Comparison of ENCODE assay signal across 23 cellular contexts in the genomic region with DNA sequence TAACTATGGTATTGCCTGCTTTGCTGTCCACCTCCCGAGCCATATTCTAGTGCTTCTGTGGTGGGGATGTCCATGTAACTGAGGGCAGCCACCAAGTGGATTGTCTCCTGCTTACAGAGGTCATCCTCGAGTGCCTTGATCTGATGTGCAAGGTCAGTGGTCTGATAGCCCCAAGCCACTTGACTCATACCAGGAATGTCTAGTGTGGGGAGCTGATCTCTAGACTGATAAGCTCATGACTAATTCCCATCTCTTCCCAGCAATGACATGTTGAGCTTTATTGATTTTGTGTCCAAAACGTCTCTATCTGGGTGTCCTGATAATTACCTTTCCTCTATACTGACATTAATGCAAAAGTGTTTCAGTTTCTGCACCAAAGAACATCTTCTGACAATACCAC.
DNase-seq lines count a peak whose midpoint lies in the region; ATAC-seq, FAIRE-seq and TF ChIP-seq lines count a peak whose summit lies in the region.
"Had no signal": no experiment of that assay in that cellular context is flagged by ENCODE, and none has a peak within 500 bp of the region (broad histone marks: within the 10 kb centered on the region; RNA-seq: fewer than 3 reads in every experiment).

No MANE protein-coding gene starts in this region.

- H3K4me3 Mint-ChIP-seq in activated CD8-positive, alpha-beta T cell treated with anti-CD3 and anti-CD28 coated beads for 36 hours = no peak overlapping the region
- H3K4me3 Mint-ChIP-seq: CD4-positive, CD25-positive, alpha-beta regulatory T cell had no signal

- POLR2A ChIA-PET in activated CD8-positive, alpha-beta T cell treated with anti-CD3 and anti-CD28 coated beads for 36 hours (lab: Charles Lee) = no interaction called here

- ATAC-seq in activated CD8-positive, alpha-beta T cell treated with anti-CD3 and anti-CD28 coated beads for 36 hours = no peak
- ATAC-seq in GM21529 (IDR thresholded peaks at IDR 0.05; ENCODE audit: unreplicated experiment) = no peak

- intact Hi-C loops in activated CD8-positive, alpha-beta T cell treated with anti-CD3 and anti-CD28 coated beads for 36 hours (cut with micrococcal nuclease) = no loop called here

- TF ChIP-seq CTCF in bronchial epithelial cell (IDR thresholded peaks at IDR 0.05; ENCODE audit: insufficient read depth, low read length, severe bottlenecking) = no peak
- no peak for TF ChIP-seq CTCF in activated CD8-positive, alpha-beta T cell treated with anti-CD3 and anti-CD28 coated beads for 36 hours (IDR thresholded peaks at IDR 0.05)

- H3K9me3 Mint-ChIP-seq in activated CD8-positive, alpha-beta T cell treated with anti-CD3 and anti-CD28 coated beads for 36 hours = no peaks in the 10 kb centered on the region
- H3K9me3 Mint-ChIP-seq: CD4-positive, CD25-positive, alpha-beta regulatory T cell had no signal

- no peaks in the 10 kb centered on the region for H3K36me3 Mint-ChIP-seq in activated CD8-positive, alpha-beta T cell treated with anti-CD3 and anti-CD28 coated beads for 36 hours (ENCODE audit: low read depth)
- H3K36me3 Mint-ChIP-seq: CD4-positive, CD25-positive, alpha-beta regulatory T cell had no signal

- CTCF ChIA-PET in activated CD8-positive, alpha-beta T cell treated with anti-CD3 and anti-CD28 coated beads for 36 hours (lab: Charles Lee) = no interaction called here

- H3K27me3 Mint-ChIP-seq in activated CD8-positive, alpha-beta T cell treated with anti-CD3 and anti-CD28 coated beads for 36 hours = peaks cover 2% of the 10 kb centered on the region
- H3K27me3 Mint-ChIP-seq: CD4-positive, CD25-positive, alpha-beta regulatory T cell had no signal

- no peak for FAIRE-seq in bronchial epithelial cell (lab: Jason Lieb, UNC)
- FAIRE-seq: D721Med, GM18507 had no signal

- no peaks in the 10 kb centered on the region for H3K4me1 Mint-ChIP-seq in activated CD8-positive, alpha-beta T cell treated with anti-CD3 and anti-CD28 coated beads for 36 hours (ENCODE audit: low read depth)

- peak; percentile 65 for DNase-seq in EH (ENCODE audit: low read depth)
- DNase-seq in RPMI7951 (ENCODE audit: low read depth) = peak; percentile 57
- peak; percentile 62 for DNase-seq in bronchial epithelial cell (ENCODE audit: low read depth)
- peak; percentile 9 for DNase-seq in kidney tubule cell (ENCODE audit: low spot score)
- DNase-seq in activated CD8-positive, alpha-beta T cell treated with anti-CD3 and anti-CD28 coated beads for 36 hours = no peak
- no peak for DNase-seq in AG20443 (ENCODE audit: low spot score)
- no peak for DNase-seq in DMS79 (lab: John Stamatoyannopoulos, UW)
- DNase-seq: CD4-positive, CD25-positive, alpha-beta regulatory T cell; DMS53; GM23248; H7; IMR-90; NCI-H1092; NCI-H1417 treated with DMSO at 0.1 percent for 48 hours; NCI-H1694 treated with DMSO at 0.1 percent for 48 hours; NCI-H2081; NCI-H2227 treated with DMSO at 0.1 percent for 48 hours; NCI-H69; SK-N-SH had no signal

- no peak overlapping the region for H3K27ac Mint-ChIP-seq in activated CD8-positive, alpha-beta T cell treated with anti-CD3 and anti-CD28 coated beads for 36 hours
- H3K27ac Mint-ChIP-seq: CD4-positive, CD25-positive, alpha-beta regulatory T cell had no signal

- no peak overlapping the region for H3K4me3 ChIP-seq in bronchial epithelial cell (ENCODE audit: low read depth, low read length)
- H3K4me3 ChIP-seq: BLaER1, GM23248 had no signal

- no peaks in the 10 kb centered on the region for H3K36me3 ChIP-seq in bronchial epithelial cell (ENCODE audit: control insufficient read depth, insufficient read depth, low read length)
- H3K36me3 ChIP-seq: BLaER1 had no signal

- H3K27me3 ChIP-seq in bronchial epithelial cell (ENCODE audit: control insufficient read depth, insufficient read depth, low read length) = no peaks in the 10 kb centered on the region
- H3K27me3 ChIP-seq: BLaER1 had no signal

Comparison
In these comparisons a context has a peak if more than half of its experiments do, and no peak if none do; other contexts are left out.
1. DNase-seq: peak in EH (single experiment), RPMI7951 (single experiment), bronchial epithelial cell (single experiment) and kidney tubule cell (single experiment); none in activated CD8-positive, alpha-beta T cell treated with anti-CD3 and anti-CD28 coated beads for 36 hours (single experiment), AG20443 (single experiment) and DMS79 (single experiment).